ENCODE assay signal across 12 cellular contexts in the genomic region with DNA sequence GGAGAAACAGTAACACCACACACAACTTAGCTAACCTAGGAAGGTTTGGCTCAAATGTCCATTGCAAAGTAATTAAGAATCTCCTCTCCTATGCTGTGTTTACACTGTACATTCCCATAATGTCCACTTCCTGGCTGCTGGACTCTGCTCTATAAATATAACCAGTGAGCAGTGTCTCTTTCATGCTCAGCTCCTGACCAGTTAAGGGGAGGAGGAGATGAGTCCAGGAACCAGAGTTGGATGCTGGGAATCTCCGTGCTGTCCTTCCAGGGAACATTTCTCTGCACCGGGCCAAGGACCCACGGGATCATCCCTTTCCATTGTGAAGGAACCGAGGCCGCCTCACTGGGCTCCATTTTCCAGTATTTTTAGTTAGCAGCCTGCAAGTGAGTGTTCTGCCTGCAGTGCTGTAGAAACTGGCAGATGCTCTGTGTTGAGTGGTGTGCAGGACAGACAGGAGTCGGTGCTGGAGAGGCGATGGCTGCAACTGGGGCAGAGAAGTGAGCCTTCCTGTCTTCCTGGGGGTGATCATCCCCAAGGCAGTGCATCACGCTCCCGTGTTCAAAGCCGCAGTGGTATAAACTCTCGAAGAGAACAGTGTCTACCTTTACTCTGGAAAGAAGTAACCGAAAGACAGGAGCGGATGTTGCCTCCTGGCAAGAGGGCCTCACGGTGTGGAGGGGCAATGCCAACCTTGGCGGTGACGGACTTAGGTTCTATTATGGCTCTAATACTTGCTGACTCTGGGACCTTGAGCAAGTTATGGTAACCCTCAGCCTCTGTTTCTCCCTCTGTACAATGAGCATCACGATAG.
DNase-seq lines count a peak whose midpoint lies in the region; ATAC-seq and TF ChIP-seq lines count a peak whose summit lies in the region.
"Had no signal": no experiment of that assay in that cellular context is flagged by ENCODE, and none has a peak within 500 bp of the region (broad histone marks: within the 10 kb centered on the region; RNA-seq: fewer than 3 reads in every experiment).

No MANE protein-coding gene starts in this region.

- H3K9me3 ChIP-seq in DOHH2 (ENCODE audit: control insufficient read depth, insufficient read depth, low read length) (no peaks in the 10 kb centered on the region), esophagus (ENCODE audit: control insufficient read depth in 2 of 2, insufficient read depth in 1 of 2, low read depth in 1 of 2, low read length in 1 of 2) (no peaks in the 10 kb centered on the region), mucosa of rectum (ENCODE audit: control insufficient read depth in 2 of 2, low read length in 2 of 2) (no peaks in the 10 kb centered on the region)
- H3K9me3 ChIP-seq: prostate gland had no signal

- no peak overlapping the region for H3K9ac ChIP-seq in mucosa of rectum (ENCODE audit: low read depth in 1 of 2, low read length in 2 of 2)

- H3K79me2 ChIP-seq in DOHH2 (ENCODE audit: control insufficient read depth, low read length): no peaks in the 10 kb centered on the region

- peak overlapping the region; percentile 59 for H3K4me3 ChIP-seq in DOHH2 (ENCODE audit: low read length)
- no peak overlapping the region for H3K4me3 ChIP-seq in esophagus (ENCODE audit: low read depth in 1 of 2, low read length in 2 of 2)
- no peak overlapping the region for H3K4me3 ChIP-seq in mucosa of rectum (ENCODE audit: low read length in 2 of 2)
- H3K4me3 ChIP-seq: prostate gland had no signal

- H3K27ac ChIP-seq in DOHH2 (ENCODE audit: low read depth, low read length) (peak overlapping the region; percentile 83), esophagus (ENCODE audit: low read depth in 2 of 2, low read length in 1 of 2) (peak overlapping the region; percentile 1 to 23), mucosa of rectum (ENCODE audit: low read depth in 2 of 2, low read length in 2 of 2) (peak overlapping the region; percentile 2 to 49)

- H3K27me3 ChIP-seq in DOHH2 (ENCODE audit: control insufficient read depth, low read length) (no peaks in the 10 kb centered on the region), esophagus (ENCODE audit: control insufficient read depth in 1 of 2, insufficient read depth in 2 of 2, low read length in 2 of 2) (no peaks in the 10 kb centered on the region), mucosa of rectum (ENCODE audit: control insufficient read depth in 2 of 2, insufficient read depth in 2 of 2, low read length in 2 of 2) (no peaks in the 10 kb centered on the region)

- no peak for ATAC-seq in HG02870 (IDR thresholded peaks at IDR 0.05; ENCODE audit: unreplicated experiment)
- ATAC-seq: activated CD8-positive, alpha-beta memory T cell treated with anti-CD3 and anti-CD28 coated beads, Interleukin-2, amount 10 ng/mL, durations not matched to agents 7 days and 5 days had no signal

- H3F3A ChIP-seq in DOHH2 (ENCODE audit: control insufficient read depth, insufficient read depth): peaks cover 13% of the 10 kb centered on the region

- H3K4me1 ChIP-seq in DOHH2 (ENCODE audit: control insufficient read depth, low read length) (peaks cover 71% of the 10 kb centered on the region), esophagus (ENCODE audit: control insufficient read depth in 2 of 2, insufficient read depth in 2 of 2, low read length in 1 of 2) (no peaks in the 10 kb centered on the region), mucosa of rectum (ENCODE audit: control insufficient read depth in 2 of 2, insufficient read depth in 2 of 2, low read length in 2 of 2) (no peaks in the 10 kb centered on the region)
- H3K4me1 ChIP-seq: prostate gland had no signal

- 63 to 74% methylated on average over 17 of the region's 17 CpGs for WGBS in esophagus, 2 donors

- H4K20me1 ChIP-seq in DOHH2 (ENCODE audit: control insufficient read depth, insufficient read depth, low read depth, low read length): no peaks in the 10 kb centered on the region

- H3K9me2 ChIP-seq in DOHH2 (replicated peaks; ENCODE audit: control insufficient read depth, low read length): no peaks in the 10 kb centered on the region

- no peak for TF ChIP-seq CTCF in DOHH2 (IDR thresholded peaks at IDR 0.05; ENCODE audit: low read depth, low read length, poor library complexity, severe bottlenecking)

- peaks cover 8% of the 10 kb centered on the region for H3K36me3 ChIP-seq in DOHH2 (ENCODE audit: control insufficient read depth, low read length)
- H3K36me3 ChIP-seq in esophagus (ENCODE audit: control insufficient read depth in 2 of 2, insufficient read depth in 2 of 2, low read length in 1 of 2): no peaks in the 10 kb centered on the region
- no peaks in the 10 kb centered on the region for H3K36me3 ChIP-seq in mucosa of rectum (ENCODE audit: control insufficient read depth in 2 of 2, insufficient read depth in 2 of 2, low read length in 2 of 2)
- H3K36me3 ChIP-seq: prostate gland had no signal

- DNase-seq in NCI-H345 (lab: John Stamatoyannopoulos, UW) (peak; percentile 64), T-helper 2 cell (no peak), inferior parietal cortex (ENCODE audit: extremely low spot score) (no peak)
- DNase-seq in activated CD8-positive, alpha-beta memory T cell treated with anti-CD3 and anti-CD28 coated beads, Interleukin-2, amount 50 U/mL, for 4 hours: no peak
- DNase-seq: activated CD8-positive, alpha-beta memory T cell treated with anti-CD3 and anti-CD28 coated beads, Interleukin-2, amount 10 ng/mL, durations not matched to agents 7 days and 5 days; KG1; T-cell had no signal

- peak overlapping the region; percentile 72 for H3K4me2 ChIP-seq in DOHH2 (ENCODE audit: low read length)

Comparison
In these comparisons a context has a peak if more than half of its experiments do, and no peak if none do; other contexts are left out.
1. H3K27ac ChIP-seq: peak in every context shown above with its lines; median percentile 83 in DOHH2; 26 in mucosa of rectum; 12 in esophagus.